In genomic region chr1:18539171-18539570, GRCh38 we compare ENCODE assay signal across 19 cellular contexts. TPM values are rescaled to one million over a fixed set of nuclear protein-coding genes. Genes with fewer than 3 reads are reported as not detected.
DNase-seq lines count a peak whose midpoint lies in the region; ATAC-seq and TF ChIP-seq lines count a peak whose summit lies in the region.
"Had no signal": no experiment of that assay in that cellular context is flagged by ENCODE, and none has a peak within 500 bp of the region (broad histone marks: within the 10 kb centered on the region; RNA-seq: fewer than 3 reads in every experiment).

No MANE protein-coding gene starts in this region.

- no peaks in the 10 kb centered on the region for H3K4me1 ChIP-seq in right atrium auricular region
- H3K4me1 ChIP-seq in left ventricle myocardium inferior, result no peaks in the 10 kb centered on the region
- peaks cover 0 to 2% of the 10 kb centered on the region in 2 donors for H3K4me1 ChIP-seq in lung (ENCODE audit: control insufficient read depth in 2 of 2, insufficient read depth in 2 of 2, low read length in 2 of 2)
- no peaks in the 10 kb centered on the region for H3K4me1 ChIP-seq in CD4-positive, alpha-beta memory T cell (ENCODE audit: insufficient read depth, low read length)
- H3K4me1 ChIP-seq: ascending aorta, tibial artery had no signal

- no peaks in the 10 kb centered on the region for H3K36me3 ChIP-seq in right atrium auricular region
- no peaks in the 10 kb centered on the region for H3K36me3 ChIP-seq in left ventricle myocardium inferior
- H3K36me3 ChIP-seq in lung (ENCODE audit: control insufficient read depth in 2 of 2, insufficient read depth in 2 of 2, low read length in 2 of 2), result no peaks in the 10 kb centered on the region
- H3K36me3 ChIP-seq in CD4-positive, alpha-beta memory T cell (ENCODE audit: insufficient read depth, low read length), result no peaks in the 10 kb centered on the region
- H3K36me3 ChIP-seq: ascending aorta, tibial artery had no signal

- H3K27me3 ChIP-seq in right atrium auricular region (peaks cover 0 to 7% of the 10 kb centered on the region in 2 donors), left ventricle myocardium inferior (ENCODE audit: low read depth) (peaks cover 94% of the 10 kb centered on the region), lung (ENCODE audit: control insufficient read depth, insufficient read depth) (no peaks in the 10 kb centered on the region)
- H3K27me3 ChIP-seq in CD4-positive, alpha-beta memory T cell (ENCODE audit: insufficient read depth, low read length), result no peaks in the 10 kb centered on the region
- H3K27me3 ChIP-seq: ascending aorta had no signal

- peaks cover 0 to 6% (median 1%) of the 10 kb centered on the region in 8 donors for H3K9me3 Mint-ChIP-seq in CD4-positive, alpha-beta memory T cell
- H3K9me3 Mint-ChIP-seq: activated CD4-positive, alpha-beta T cell treated with anti-CD3 and anti-CD28 coated beads, Interleukin-2, amount 10 ng/mL, durations not matched to agents 24 days and 14 days; activated naive CD4-positive, alpha-beta T cell treated with anti-CD3 and anti-CD28 coated beads for 36 hours; stimulated activated effector memory CD8-positive, alpha-beta T cell treated with anti-CD3 and anti-CD28 coated beads, Interleukin-12 subunit alpha, Interleukin-12 subunit beta, amount 100 ng/mL, for 72 hours had no signal

- intact Hi-C loops in left ventricle myocardium inferior (cut with micrococcal nuclease), result no loop called here
- intact Hi-C loops in CD4-positive, alpha-beta memory T cell (cut with micrococcal nuclease), result no loop called here

- 55 to 62% methylated on average over 4 of the region's 4 CpGs for WGBS in lung, 2 donors

- POLR2A ChIA-PET in CD4-positive, alpha-beta memory T cell (lab: Charles Lee; ENCODE audit: partially characterized antibody), result no interaction called here

- H3K36me3 Mint-ChIP-seq in CD4-positive, alpha-beta memory T cell, result no peaks in the 10 kb centered on the region
- H3K36me3 Mint-ChIP-seq: stimulated activated effector memory CD8-positive, alpha-beta T cell treated with anti-CD3 and anti-CD28 coated beads, Interleukin-12 subunit alpha, Interleukin-12 subunit beta, amount 100 ng/mL, for 72 hours had no signal

- CTCF ChIA-PET in CD4-positive, alpha-beta memory T cell (lab: Charles Lee; ENCODE audit: partially characterized antibody), result no interaction called here

- ATAC-seq in lung (ENCODE audit: insufficient read depth, low FRiP score), result no peak
- ATAC-seq in GM18520 (IDR thresholded peaks at IDR 0.05; ENCODE audit: unreplicated experiment), result no peak
- ATAC-seq in GM21723 (IDR thresholded peaks at IDR 0.05; ENCODE audit: unreplicated experiment), result no peak
- no peak for ATAC-seq in HG02870 (IDR thresholded peaks at IDR 0.05; ENCODE audit: unreplicated experiment)
- ATAC-seq: Panc1; stimulated activated effector memory CD8-positive, alpha-beta T cell treated with anti-CD3 and anti-CD28 coated beads, Interleukin-12 subunit alpha, Interleukin-12 subunit beta, amount 100 ng/mL, for 72 hours had no signal

- no peak overlapping the region for H3K27ac Mint-ChIP-seq in CD4-positive, alpha-beta memory T cell
- H3K27ac Mint-ChIP-seq: activated CD4-positive, alpha-beta T cell treated with anti-CD3 and anti-CD28 coated beads, Interleukin-2, amount 10 ng/mL, durations not matched to agents 24 days and 14 days; activated naive CD4-positive, alpha-beta T cell treated with anti-CD3 and anti-CD28 coated beads for 36 hours; stimulated activated effector memory CD8-positive, alpha-beta T cell treated with anti-CD3 and anti-CD28 coated beads, Interleukin-12 subunit alpha, Interleukin-12 subunit beta, amount 100 ng/mL, for 72 hours had no signal

- TF ChIP-seq CTCF in right atrium auricular region (IDR thresholded peaks at IDR 0.05) (no peak), left ventricle myocardium inferior (IDR thresholded peaks at IDR 0.05; ENCODE audit: borderline replicate concordance) (no peak), lung (IDR thresholded peaks at IDR 0.05; ENCODE audit: control extremely low read depth, extremely low read depth) (no peak)

- no peak overlapping the region for H3K4me3 Mint-ChIP-seq in CD4-positive, alpha-beta memory T cell
- H3K4me3 Mint-ChIP-seq: activated CD4-positive, alpha-beta T cell treated with anti-CD3 and anti-CD28 coated beads, Interleukin-2, amount 10 ng/mL, durations not matched to agents 24 days and 14 days; activated naive CD4-positive, alpha-beta T cell treated with anti-CD3 and anti-CD28 coated beads for 36 hours; stimulated activated effector memory CD8-positive, alpha-beta T cell treated with anti-CD3 and anti-CD28 coated beads, Interleukin-12 subunit alpha, Interleukin-12 subunit beta, amount 100 ng/mL, for 72 hours had no signal

- H3K27ac ChIP-seq in right atrium auricular region (no peak overlapping the region), left ventricle myocardium inferior (replicated peaks) (no peak overlapping the region), lung (ENCODE audit: low read depth in 1 of 2, low read length in 1 of 2) (no peak overlapping the region)
- no peak overlapping the region for H3K27ac ChIP-seq in CD4-positive, alpha-beta memory T cell (ENCODE audit: low read depth, low read length)
- H3K27ac ChIP-seq: ascending aorta, C4-2B, tibial artery had no signal

- H3K4me1 Mint-ChIP-seq in CD4-positive, alpha-beta memory T cell, result no peaks in the 10 kb centered on the region
- H3K4me1 Mint-ChIP-seq: activated CD4-positive, alpha-beta T cell treated with anti-CD3 and anti-CD28 coated beads, Interleukin-2, amount 10 ng/mL, durations not matched to agents 24 days and 14 days; stimulated activated effector memory CD8-positive, alpha-beta T cell treated with anti-CD3 and anti-CD28 coated beads, Interleukin-12 subunit alpha, Interleukin-12 subunit beta, amount 100 ng/mL, for 72 hours had no signal

- DNase-seq in right atrium auricular region (ENCODE audit: low spot score) (peak; percentile 21), left ventricle myocardium inferior (no peak), SW480 (ENCODE audit: low spot score) (peak; percentile 5), lung (ENCODE audit: low spot score) (peak; percentile 78)
- DNase-seq in CD4-positive, alpha-beta memory T cell, result no peak
- DNase-seq: ACHN; activated CD4-positive, alpha-beta T cell treated with anti-CD3 and anti-CD28 coated beads, Interleukin-2, amount 10 ng/mL, durations not matched to agents 24 days and 14 days; activated naive CD4-positive, alpha-beta T cell treated with anti-CD3 and anti-CD28 coated beads for 36 hours; midbrain; NCI-H1930; tibial artery had no signal

- no peak overlapping the region for H3K4me3 ChIP-seq in right atrium auricular region
- H3K4me3 ChIP-seq in left ventricle myocardium inferior, result no peak overlapping the region
- H3K4me3 ChIP-seq in lung, result no peak overlapping the region
- no peak overlapping the region for H3K4me3 ChIP-seq in CD4-positive, alpha-beta memory T cell (ENCODE audit: low read length in 2 of 2)
- H3K4me3 ChIP-seq: ascending aorta, tibial artery had no signal

- H3K27me3 Mint-ChIP-seq in CD4-positive, alpha-beta memory T cell, result peaks cover 26 to 32% of the 10 kb centered on the region in 2 donors

- H3K9me3 ChIP-seq in right atrium auricular region (peaks cover 0 to 9% of the 10 kb centered on the region in 2 donors), left ventricle myocardium inferior (replicated peaks) (peaks cover 15% of the 10 kb centered on the region), lung (ENCODE audit: control insufficient read depth in 2 of 2, insufficient read depth in 1 of 2, low read length in 1 of 2) (peaks cover 0 to 11% of the 10 kb centered on the region in 2 donors)
- no peaks in the 10 kb centered on the region for H3K9me3 ChIP-seq in CD4-positive, alpha-beta memory T cell (ENCODE audit: control insufficient read depth in 1 of 2, low read length in 2 of 2)
- H3K9me3 ChIP-seq: ascending aorta had no signal

RNA-seq across cellular contexts. Expression of gene KLHDC7A, which starts 58.4 kb away (rescaled TPM):
- total RNA-seq in right atrium auricular region (under 1 TPM in 1 of 2 donors, not detected in 1; 0.11 TPM), left ventricle myocardium inferior (not detected), lung (1 to 10 TPM; 1.3 to 4.9 TPM)
- polyA plus RNA-seq in lung, result 1 to 10 TPM; 1.0 to 1.9 TPM
- total RNA-seq in CD4-positive, alpha-beta memory T cell, result not detected
- not detected for polyA plus RNA-seq in CD4-positive, alpha-beta memory T cell
- total RNA-seq: activated CD4-positive, alpha-beta T cell treated with anti-CD3 and anti-CD28 coated beads, Interleukin-2, amount 10 ng/mL, durations not matched to agents 24 days and 14 days; activated naive CD4-positive, alpha-beta T cell treated with anti-CD3 and anti-CD28 coated beads for 36 hours; ascending aorta; pulmonary artery endothelial cell had no signal

Comparison
In these comparisons a context has a peak if more than half of its experiments do, and no peak if none do; other contexts are left out.
1. DNase-seq: peak in right atrium auricular region (single experiment), SW480 (single experiment) and lung (single experiment); none in left ventricle myocardium inferior (single experiment) and CD4-positive, alpha-beta memory T cell (0 of 5).